ENCODE assay signal across 8 cellular contexts in genomic region chr5:139287890-139288635, GRCh38. TPM values are rescaled to one million over a fixed set of nuclear protein-coding genes. Genes with fewer than 3 reads are reported as not detected.
DNase-seq lines count a peak whose midpoint lies in the region; ATAC-seq, FAIRE-seq and TF ChIP-seq lines count a peak whose summit lies in the region.

No MANE protein-coding gene starts in this region.

- intact Hi-C loops in pancreas (cut with DNase I): no loop called here

- 44 to 54% methylated on average over 10 of the region's 10 CpGs for WGBS in pancreas, 2 donors

- TF ChIP-seq CTCF in pancreas (IDR thresholded peaks at IDR 0.05): no peak

- peaks cover 0 to 2% (median 0%) of the 10 kb centered on the region in 3 donors for H3K36me3 ChIP-seq in pancreas

- FAIRE-seq in pancreas (lab: Jason Lieb, UNC): no peak

- H3K27ac ChIP-seq in pancreas: no peak overlapping the region

- H3K4me1 ChIP-seq in pancreas: no peaks in the 10 kb centered on the region

- DNase-seq in NCI-H2171 treated with DMSO at 0.1 percent for 48 hours (lab: John Stamatoyannopoulos, UW): peak; percentile 54
- DNase-seq in NCI-H2171 (lab: John Stamatoyannopoulos, UW): no peak
- DNase-seq in NCI-H69 (lab: John Stamatoyannopoulos, UW): peak; percentile 37
- peak; percentile 49 for DNase-seq in cerebellar cortex (ENCODE audit: low spot score)
- DNase-seq in pancreas: no peak
- DNase-seq in DMS114 treated with DMSO at 0.1 percent for 48 hours (lab: John Stamatoyannopoulos, UW; ENCODE audit: unreplicated experiment): no peak

- ATAC-seq in pancreas (peak; percentile 58 to 77 (median 72)), HG02642 (IDR thresholded peaks at IDR 0.05; ENCODE audit: poor library complexity, unreplicated experiment) (no peak), GM18498 (IDR thresholded peaks at IDR 0.05; ENCODE audit: unreplicated experiment) (no peak)

- no peaks in the 10 kb centered on the region for H3K27me3 ChIP-seq in pancreas

- no peaks in the 10 kb centered on the region for H3K9me3 ChIP-seq in pancreas

- H3K4me3 ChIP-seq in pancreas: no peak overlapping the region

RNA-seq across cellular contexts. Expression of gene MATR3, which starts 5.5 kb away (rescaled TPM):
- total RNA-seq in pancreas: 100 to 1,000 TPM in 1 of 6 donors, 10 to 100 TPM in 5; 52.5 to 101 (median 77.6) TPM
- 100 to 1,000 TPM in 1 of 2 donors, 10 to 100 TPM in 1; 47.0 to 104 TPM for polyA plus RNA-seq in pancreas

RNA-seq across cellular contexts. Expression of gene PAIP2, which starts 53.6 kb away (rescaled TPM):
- total RNA-seq in pancreas: 10 to 100 TPM; 18.2 to 33.7 (median 27.3) TPM
- 10 to 100 TPM; 23.8 to 57.4 TPM for polyA plus RNA-seq in pancreas

Comparison
In these comparisons a context has a peak if more than half of its experiments do, and no peak if none do; other contexts are left out.
1. DNase-seq: peak in NCI-H2171 treated with DMSO at 0.1 percent for 48 hours (single experiment), NCI-H69 (single experiment) and cerebellar cortex (single experiment); none in NCI-H2171 (single experiment), pancreas (0 of 6) and DMS114 treated with DMSO at 0.1 percent for 48 hours (single experiment).
2. ATAC-seq: peak in pancreas (4 of 4); none in HG02642 (single experiment) and GM18498 (single experiment).